Comparison of ENCODE assay signal across 1 cellular context in the genomic region with DNA sequence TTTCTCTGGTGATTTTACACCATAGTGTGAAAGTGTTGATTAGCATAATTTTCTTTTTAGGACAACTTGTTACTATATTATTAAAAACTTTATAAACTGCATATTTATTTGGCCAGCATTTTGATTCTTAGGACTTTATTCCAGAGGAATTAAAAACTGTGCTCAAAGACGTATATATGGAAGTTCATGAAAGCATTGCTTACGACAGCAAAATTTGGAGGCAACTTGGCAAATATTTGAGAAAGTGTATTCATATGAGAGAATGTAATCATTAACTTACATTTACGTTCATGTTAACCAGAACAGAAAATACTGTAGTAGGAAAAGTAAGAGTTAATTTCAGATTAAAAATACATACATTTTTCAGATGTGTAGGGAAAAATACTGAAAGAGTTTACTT.
TF ChIP-seq lines count a peak whose summit lies in the region.

No MANE protein-coding gene starts in this region.

TF ChIP-seq in HepG2, 621 proteins besides CTCF, POLR2A, EP300 and RAD21 (continued from another document):
- TF ChIP-seq, protein P1, sequence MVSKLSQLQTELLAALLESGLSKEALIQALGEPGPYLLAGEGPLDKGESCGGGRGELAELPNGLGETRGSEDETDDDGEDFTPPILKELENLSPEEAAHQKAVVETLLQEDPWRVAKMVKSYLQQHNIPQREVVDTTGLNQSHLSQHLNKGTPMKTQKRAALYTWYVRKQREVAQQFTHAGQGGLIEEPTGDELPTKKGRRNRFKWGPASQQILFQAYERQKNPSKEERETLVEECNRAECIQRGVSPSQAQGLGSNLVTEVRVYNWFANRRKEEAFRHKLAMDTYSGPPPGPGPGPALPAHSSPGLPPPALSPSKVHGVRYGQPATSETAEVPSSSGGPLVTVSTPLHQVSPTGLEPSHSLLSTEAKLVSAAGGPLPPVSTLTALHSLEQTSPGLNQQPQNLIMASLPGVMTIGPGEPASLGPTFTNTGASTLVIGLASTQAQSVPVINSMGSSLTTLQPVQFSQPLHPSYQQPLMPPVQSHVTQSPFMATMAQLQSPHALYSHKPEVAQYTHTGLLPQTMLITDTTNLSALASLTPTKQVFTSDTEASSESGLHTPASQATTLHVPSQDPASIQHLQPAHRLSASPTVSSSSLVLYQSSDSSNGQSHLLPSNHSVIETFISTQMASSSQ (IDR thresholded peaks at IDR 0.05; ENCODE audit: low read depth) = no peak
- TF ChIP-seq, protein P1 (CRISPR knock-in tag; IDR thresholded peaks at IDR 0.05; ENCODE audit: borderline replicate concordance) = no peak
- peak; percentile 65 to 82 for TF ChIP-seq MAFK (conservative IDR thresholded peaks at IDR 0.05 in 1 of 2, IDR thresholded peaks at IDR 0.05 in 1 of 2; ENCODE audit: low read length in 2 of 2)
